ENCODE assay signal across 8 cellular contexts in the genomic region with DNA sequence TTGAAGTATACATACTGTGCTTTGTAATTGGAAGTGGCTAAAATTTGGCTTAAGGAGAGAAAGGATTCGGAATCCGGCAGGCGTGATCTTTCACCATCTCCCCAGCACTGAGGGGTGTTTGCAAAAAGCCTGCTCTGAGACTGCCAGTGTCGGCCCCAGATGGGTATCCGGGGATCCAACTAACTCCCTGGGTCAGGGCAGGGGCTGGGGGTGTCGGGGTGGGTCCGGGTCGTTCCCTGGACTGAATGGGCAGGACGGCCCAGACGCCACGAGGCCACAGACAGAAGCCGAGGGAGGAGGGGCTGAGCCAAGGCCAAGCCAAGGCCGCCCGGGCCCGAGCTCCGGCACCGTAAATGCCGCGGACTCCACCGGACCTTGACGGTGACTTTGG. TPM values are rescaled to one million over a fixed set of nuclear protein-coding genes. Genes with fewer than 3 reads are reported as not detected.
A peak's percentile ranks its signal among the peaks of the same experiment; 100 is the strongest.
DNase-seq lines count a peak whose midpoint lies in the region; ATAC-seq and TF ChIP-seq lines count a peak whose summit lies in the region.

No MANE protein-coding gene starts in this region.

- peaks cover 42% of the 10 kb centered on the region for H4K20me1 ChIP-seq in Loucy (ENCODE audit: insufficient read depth, low read length, poor library complexity, severe bottlenecking)

- no peaks in the 10 kb centered on the region; the same call in 1 of the 2 replicates for H3F3A ChIP-seq in Loucy (ENCODE audit: low read depth)

- H3K9me2 ChIP-seq in Loucy (replicated peaks; ENCODE audit: low read depth, low read length), result no peaks in the 10 kb centered on the region

- H3K4me3 ChIP-seq in BE2C (ENCODE audit: low read depth, low read length) (peak overlapping the region; percentile 99), Loucy (ENCODE audit: low read length, poor library complexity, severe bottlenecking) (peak overlapping the region; percentile 95), ectodermal cell (ENCODE audit: insufficient read depth, low read depth, low read length) (peak overlapping the region; percentile 79), muscle layer of duodenum (ENCODE audit: low read depth in 1 of 2, low read length in 2 of 2) (peak overlapping the region; percentile 86 to 97)

- H3K9me3 ChIP-seq in BE2C (no peaks in the 10 kb centered on the region), Loucy (ENCODE audit: insufficient read depth, low read depth, low read length) (no peaks in the 10 kb centered on the region), ectodermal cell (ENCODE audit: control insufficient read depth, low read length) (no peaks in the 10 kb centered on the region), muscle layer of duodenum (ENCODE audit: control insufficient read depth in 1 of 2, low read length in 2 of 2) (no peaks in the 10 kb centered on the region)

- peaks cover 49% of the 10 kb centered on the region for H3K79me2 ChIP-seq in Loucy (ENCODE audit: insufficient read depth, low read length)

- H2AFZ ChIP-seq in Loucy (ENCODE audit: low read length), result 0 out of 2 replicates have a peak overlapping the region, but pooled peaks have one; percentile 58

- H3K27me3 ChIP-seq in BE2C (no peaks in the 10 kb centered on the region), Loucy (ENCODE audit: insufficient read depth, low read length, poor library complexity, severe bottlenecking) (no peaks in the 10 kb centered on the region), ectodermal cell (ENCODE audit: control insufficient read depth, insufficient read depth, low read length, poor library complexity, severe bottlenecking) (no peaks in the 10 kb centered on the region), muscle layer of duodenum (ENCODE audit: low read depth, low read length) (no peaks in the 10 kb centered on the region)

- H3K27ac ChIP-seq in ectodermal cell (ENCODE audit: insufficient read depth, low read depth, low read length, poor library complexity, severe bottlenecking), result no peak overlapping the region
- peak overlapping the region; percentile 94 for H3K27ac ChIP-seq in muscle layer of duodenum (ENCODE audit: low read length)

- H3K4me2 ChIP-seq in Loucy (ENCODE audit: low read depth, low read length, poor library complexity, severe bottlenecking), result peak overlapping the region; percentile 88

- TF ChIP-seq CTCF in BE2C (IDR thresholded peaks at IDR 0.05; ENCODE audit: low read depth, low read length), result no peak
- TF ChIP-seq CTCF in Loucy (conservative IDR thresholded peaks at IDR 0.05; ENCODE audit: low read length), result no peak

- DNase-seq in BE2C (no peak), A172 (ENCODE audit: low spot score) (no peak), medulla oblongata (ENCODE audit: extremely low spot score) (no peak)

- WGBS in ectodermal cell, 2 experiments, result 1 to 2% methylated on average over 21 of the region's 21 CpGs

- H3K36me3 ChIP-seq in BE2C (peaks cover 46% of the 10 kb centered on the region), Loucy (ENCODE audit: insufficient read depth, low read length) (peaks cover 28% of the 10 kb centered on the region; the same call in 1 of the 2 replicates), ectodermal cell (ENCODE audit: control insufficient read depth, insufficient read depth, low read length) (peaks cover 16% of the 10 kb centered on the region), muscle layer of duodenum (ENCODE audit: control insufficient read depth in 1 of 2, insufficient read depth in 2 of 2, low read length in 2 of 2) (peaks cover 27 to 29% of the 10 kb centered on the region in 2 donors)

- peak overlapping the region; percentile 97 for H3K9ac ChIP-seq in Loucy (ENCODE audit: low read depth, low read length, poor library complexity, severe bottlenecking)

- H3K4me1 ChIP-seq in BE2C (peaks cover 3% of the 10 kb centered on the region; the same call in 1 of the 2 replicates), Loucy (ENCODE audit: insufficient read depth, low read length, poor library complexity, severe bottlenecking) (peaks cover 30% of the 10 kb centered on the region), ectodermal cell (ENCODE audit: control insufficient read depth, insufficient read depth, low read length) (peaks cover 9% of the 10 kb centered on the region), muscle layer of duodenum (ENCODE audit: control insufficient read depth in 1 of 2, insufficient read depth in 2 of 2, low read length in 2 of 2) (peaks cover 13 to 27% of the 10 kb centered on the region in 2 donors)

- ATAC-seq in GM21529 (IDR thresholded peaks at IDR 0.05; ENCODE audit: unreplicated experiment) (peak; percentile 15), GM18520 (IDR thresholded peaks at IDR 0.05; ENCODE audit: unreplicated experiment) (no peak)

RNA-seq across cellular contexts. Expression of a gene that starts 0.3 kb away (rescaled TPM):
- 1,035 TPM for polyA plus RNA-seq in BE2C (2012; ENCODE audit: insufficient read depth, insufficient read length, low read depth)
- 222 TPM for polyA plus RNA-seq in ectodermal cell (2013, experiment 1 of 4)
- polyA plus RNA-seq in ectodermal cell (2013, experiment 2 of 4), result 181 TPM
- polyA plus RNA-seq in ectodermal cell (2013, experiment 3 of 4), result 199 TPM
- polyA plus RNA-seq in ectodermal cell (2013, experiment 4 of 4), result 207 TPM
- total RNA-seq in A172 (2014; rRNA removed; shearing (Covaris generic)), result 567 and 593 TPM in 2 replicates

RNA-seq across cellular contexts. Expression of a gene that starts 10.9 kb away (rescaled TPM):
- 2.1 TPM for polyA plus RNA-seq in BE2C (2012; ENCODE audit: insufficient read depth, insufficient read length, low read depth)
- polyA plus RNA-seq in ectodermal cell (2013, experiment 1 of 4), result 1.6 TPM
- polyA plus RNA-seq in ectodermal cell (2013, experiment 2 of 4), result 2.3 TPM
- 1.7 TPM for polyA plus RNA-seq in ectodermal cell (2013, experiment 3 of 4)
- 1.3 TPM for polyA plus RNA-seq in ectodermal cell (2013, experiment 4 of 4)
- total RNA-seq in A172 (2014; rRNA removed; shearing (Covaris generic)), result 0.78 and 1.3 TPM in 2 replicates
